Comparison of ENCODE assay signal across 26 cellular contexts in genomic region chr15:70042553-70043214, GRCh38.
"Had no signal": no experiment of that assay in that cellular context is flagged by ENCODE, and none has a peak within 500 bp of the region (broad histone marks: within the 10 kb centered on the region; RNA-seq: fewer than 3 reads in every experiment).

No MANE protein-coding gene starts in this region.

- H3K27ac Mint-ChIP-seq: activated CD4-positive, alpha-beta memory T cell treated with anti-CD3 and anti-CD28 coated beads for 36 hours; activated CD4-positive, alpha-beta T cell treated with anti-CD3 and anti-CD28 coated beads, Interleukin-2, amount 10 ng/mL, durations not matched to agents 24 days and 14 days; activated naive CD8-positive, alpha-beta T cell; activated T-helper 1 cell treated with anti-CD3 and anti-CD28 coated beads, Interleukin-12 subunit alpha, Interleukin-12 subunit beta, Interleukin-2, Interleukin-4 antibody, amounts not matched to agents 30 ng/mL and 10 ng/mL and 1 ng/mL, durations not matched to agents 14 hours and 24 hours and 36 hours; brain; natural killer cell; neural progenitor cell had no signal

- H3K27me3 Mint-ChIP-seq: activated CD4-positive, alpha-beta memory T cell treated with anti-CD3 and anti-CD28 coated beads for 36 hours; activated naive CD8-positive, alpha-beta T cell had no signal

- H3K9me3 Mint-ChIP-seq: activated CD4-positive, alpha-beta memory T cell treated with anti-CD3 and anti-CD28 coated beads for 36 hours; activated CD4-positive, alpha-beta T cell treated with anti-CD3 and anti-CD28 coated beads, Interleukin-2, amount 10 ng/mL, durations not matched to agents 24 days and 14 days; activated T-helper 1 cell treated with anti-CD3 and anti-CD28 coated beads, Interleukin-12 subunit alpha, Interleukin-12 subunit beta, Interleukin-2, Interleukin-4 antibody, amounts not matched to agents 30 ng/mL and 10 ng/mL and 1 ng/mL, durations not matched to agents 14 hours and 24 hours and 36 hours; natural killer cell; neural progenitor cell had no signal

- DNase-seq: activated CD4-positive, alpha-beta memory T cell treated with anti-CD3 and anti-CD28 coated beads for 36 hours; activated CD4-positive, alpha-beta T cell treated with anti-CD3 and anti-CD28 coated beads, Interleukin-2, amount 10 ng/mL, durations not matched to agents 24 days and 14 days; activated CD4-positive, CD25-positive, alpha-beta regulatory T cell treated with anti-CD3 and anti-CD28 coated beads, Interleukin-2, amount 50 U/mL, for 72 hours; activated CD8-positive, alpha-beta memory T cell treated with anti-CD3 and anti-CD28 coated beads, Interleukin-2, amount 50 U/mL, for 4 hours; activated gamma-delta T cell; activated T-cell treated with anti-CD3 and anti-CD28 coated beads, Interleukin-2, amount 50 U/mL, for 1 hour; cerebellar nuclear complex; colonic mucosa; effector CD8-positive, alpha-beta T cell; esophagus squamous epithelium; foreskin melanocyte; left lung; mesendoderm; natural killer cell; occipital lobe; spleen; stimulated activated naive CD4-positive, alpha-beta T cell treated with Interleukin-2 at 50 U/mL for 16 hours; T-helper 2 cell; trophoblast cell; uterus had no signal

- H3K36me3 Mint-ChIP-seq: natural killer cell had no signal

- H3K4me3 Mint-ChIP-seq: activated CD4-positive, alpha-beta memory T cell treated with anti-CD3 and anti-CD28 coated beads for 36 hours; activated CD4-positive, alpha-beta T cell treated with anti-CD3 and anti-CD28 coated beads, Interleukin-2, amount 10 ng/mL, durations not matched to agents 24 days and 14 days; activated naive CD8-positive, alpha-beta T cell; activated T-helper 1 cell treated with anti-CD3 and anti-CD28 coated beads, Interleukin-12 subunit alpha, Interleukin-12 subunit beta, Interleukin-2, Interleukin-4 antibody, amounts not matched to agents 30 ng/mL and 10 ng/mL and 1 ng/mL, durations not matched to agents 14 hours and 24 hours and 36 hours; brain; natural killer cell; neural progenitor cell had no signal

- H3K4me1 Mint-ChIP-seq: activated CD4-positive, alpha-beta T cell treated with anti-CD3 and anti-CD28 coated beads, Interleukin-2, amount 10 ng/mL, durations not matched to agents 24 days and 14 days; natural killer cell had no signal

- FAIRE-seq: endometrium had no signal

- ATAC-seq: left lung, lower lobe of right lung, natural killer cell had no signal
